In genomic region chr17:55466671-55467070, GRCh38 we compare ENCODE assay signal across 19 cellular contexts. TPM values are rescaled to one million over a fixed set of nuclear protein-coding genes. Genes with fewer than 3 reads are reported as not detected.
DNase-seq lines count a peak whose midpoint lies in the region; ATAC-seq and TF ChIP-seq lines count a peak whose summit lies in the region.
"Had no signal": no experiment of that assay in that cellular context is flagged by ENCODE, and none has a peak within 500 bp of the region (broad histone marks: within the 10 kb centered on the region; RNA-seq: fewer than 3 reads in every experiment).

No MANE protein-coding gene starts in this region.

- POLR2A ChIA-PET in activated CD4-positive, alpha-beta memory T cell treated with anti-CD3 and anti-CD28 coated beads for 36 hours (lab: Charles Lee) = interaction anchor here (0.6 kb wide), 1 partner anchor 754 kb away, joined by 3 read pairs; no protein-coding TSS in a partner anchor
- POLR2A ChIA-PET in naive thymus-derived CD4-positive, alpha-beta T cell (lab: Charles Lee) = no interaction called here

- H3K27me3 ChIP-seq in right atrium auricular region = no peaks in the 10 kb centered on the region
- H3K27me3 ChIP-seq in SU-DHL-6 (ENCODE audit: low read length) = no peaks in the 10 kb centered on the region
- no peaks in the 10 kb centered on the region for H3K27me3 ChIP-seq in SJCRH30
- H3K27me3 ChIP-seq in naive thymus-derived CD4-positive, alpha-beta T cell (ENCODE audit: control insufficient read depth in 2 of 2, insufficient read depth in 2 of 2, low read length in 2 of 2) = no peaks in the 10 kb centered on the region
- H3K27me3 ChIP-seq: tibial artery had no signal

- CTCF ChIA-PET in activated CD4-positive, alpha-beta memory T cell treated with anti-CD3 and anti-CD28 coated beads for 36 hours (lab: Charles Lee) = no interaction called here
- CTCF ChIA-PET in naive thymus-derived CD4-positive, alpha-beta T cell (lab: Charles Lee) = no interaction called here

- no peaks in the 10 kb centered on the region for H3K9me2 ChIP-seq in SU-DHL-6 (replicated peaks; ENCODE audit: insufficient read depth, low read length)

- no peaks in the 10 kb centered on the region for H3K4me1 ChIP-seq in right atrium auricular region
- H3K4me1 ChIP-seq in SJCRH30 = no peaks in the 10 kb centered on the region
- H3K4me1 ChIP-seq in naive thymus-derived CD4-positive, alpha-beta T cell (ENCODE audit: control insufficient read depth in 2 of 2, insufficient read depth in 2 of 2, low read length in 2 of 2) = no peaks in the 10 kb centered on the region
- H3K4me1 ChIP-seq: tibial artery had no signal

- no peak for DNase-seq in Right ventricle myocardium superior
- DNase-seq in right atrium auricular region (ENCODE audit: low spot score) = no peak
- DNase-seq in iPS-NIHi11 (ENCODE audit: low spot score) = peak; percentile 44
- DNase-seq in activated CD4-positive, alpha-beta memory T cell treated with anti-CD3 and anti-CD28 coated beads for 36 hours = no peak
- no peak for DNase-seq in HuH-7.5 (ENCODE audit: low spot score)
- no peak for DNase-seq in SJCRH30
- no peak for DNase-seq in naive thymus-derived CD4-positive, alpha-beta T cell
- DNase-seq: activated CD8-positive, alpha-beta T cell treated with anti-CD3 and anti-CD28 coated beads for 36 hours; CD8-positive, alpha-beta memory T cell; mammary epithelial cell; NCI-H446; stimulated activated CD4-positive, alpha-beta T cell treated with anti-CD3 and anti-CD28 coated beads, Interleukin-2, amount 100 ng/mL, for 48 hours; stimulated activated CD8-positive, alpha-beta memory T cell treated with anti-CD3 and anti-CD28 coated beads, Interleukin-4, amount 100 ng/mL, for 48 hours; tibial artery had no signal

- no peaks in the 10 kb centered on the region for H4K20me1 ChIP-seq in SU-DHL-6 (ENCODE audit: low read depth, low read length)

- no peak overlapping the region for H3K4me3 Mint-ChIP-seq in activated CD4-positive, alpha-beta memory T cell treated with anti-CD3 and anti-CD28 coated beads for 36 hours
- no peak overlapping the region for H3K4me3 Mint-ChIP-seq in naive thymus-derived CD4-positive, alpha-beta T cell
- H3K4me3 Mint-ChIP-seq: activated CD8-positive, alpha-beta T cell treated with anti-CD3 and anti-CD28 coated beads for 36 hours; activated T-helper 17 cell treated with anti-CD3 and anti-CD28 coated beads, Interleukin-2, amount 50 U/mL, for 72 hours; CD8-positive, alpha-beta memory T cell; neural crest cell had no signal

- H3K79me2 ChIP-seq in SU-DHL-6 (ENCODE audit: insufficient read depth, low read length) = no peaks in the 10 kb centered on the region

- no peak for TF ChIP-seq CTCF in right atrium auricular region (IDR thresholded peaks at IDR 0.05)
- no peak for TF ChIP-seq CTCF in SU-DHL-6 (IDR thresholded peaks at IDR 0.05; ENCODE audit: insufficient read depth, low read length, poor library complexity, severe bottlenecking)

- no peak overlapping the region for H3K27ac Mint-ChIP-seq in activated CD4-positive, alpha-beta memory T cell treated with anti-CD3 and anti-CD28 coated beads for 36 hours
- peak overlapping the region in 1 of 9 donors; percentile 9 for H3K27ac Mint-ChIP-seq in naive thymus-derived CD4-positive, alpha-beta T cell
- H3K27ac Mint-ChIP-seq: activated CD8-positive, alpha-beta T cell treated with anti-CD3 and anti-CD28 coated beads for 36 hours; activated T-helper 17 cell treated with anti-CD3 and anti-CD28 coated beads, Interleukin-2, amount 50 U/mL, for 72 hours had no signal

- H3K9me3 ChIP-seq in right atrium auricular region = no peaks in the 10 kb centered on the region
- H3K9me3 ChIP-seq in SU-DHL-6 (ENCODE audit: insufficient read depth, low read length) = no peaks in the 10 kb centered on the region
- no peaks in the 10 kb centered on the region for H3K9me3 ChIP-seq in SJCRH30 (replicated peaks)
- no peaks in the 10 kb centered on the region for H3K9me3 ChIP-seq in naive thymus-derived CD4-positive, alpha-beta T cell (ENCODE audit: control insufficient read depth in 2 of 3, low read length in 3 of 3)
- H3K9me3 ChIP-seq: A549, tibial artery had no signal

- H3K27ac ChIP-seq in right atrium auricular region = no peak overlapping the region
- H3K27ac ChIP-seq in SU-DHL-6 (ENCODE audit: low read depth, low read length) = no peak overlapping the region
- no peak overlapping the region for H3K27ac ChIP-seq in SJCRH30
- H3K27ac ChIP-seq in naive thymus-derived CD4-positive, alpha-beta T cell (ENCODE audit: low read depth, low read length) = no peak overlapping the region
- H3K27ac ChIP-seq: tibial artery had no signal

- no peak overlapping the region for H3K9ac ChIP-seq in SU-DHL-6 (ENCODE audit: low read length)

- H3K4me1 Mint-ChIP-seq in activated CD4-positive, alpha-beta memory T cell treated with anti-CD3 and anti-CD28 coated beads for 36 hours (ENCODE audit: low read depth) = peaks cover 4% of the 10 kb centered on the region
- peaks cover 0 to 7% (median 0%) of the 10 kb centered on the region in 7 donors for H3K4me1 Mint-ChIP-seq in naive thymus-derived CD4-positive, alpha-beta T cell
- H3K4me1 Mint-ChIP-seq: activated T-helper 17 cell treated with anti-CD3 and anti-CD28 coated beads, Interleukin-2, amount 50 U/mL, for 72 hours had no signal

- H3K36me3 Mint-ChIP-seq in activated CD4-positive, alpha-beta memory T cell treated with anti-CD3 and anti-CD28 coated beads for 36 hours = no peaks in the 10 kb centered on the region
- H3K36me3 Mint-ChIP-seq in naive thymus-derived CD4-positive, alpha-beta T cell = no peaks in the 10 kb centered on the region
- H3K36me3 Mint-ChIP-seq: CD8-positive, alpha-beta memory T cell had no signal

- H3K9me3 Mint-ChIP-seq in activated CD4-positive, alpha-beta memory T cell treated with anti-CD3 and anti-CD28 coated beads for 36 hours = no peaks in the 10 kb centered on the region
- no peaks in the 10 kb centered on the region for H3K9me3 Mint-ChIP-seq in naive thymus-derived CD4-positive, alpha-beta T cell
- H3K9me3 Mint-ChIP-seq: activated CD8-positive, alpha-beta T cell treated with anti-CD3 and anti-CD28 coated beads for 36 hours; activated T-helper 17 cell treated with anti-CD3 and anti-CD28 coated beads, Interleukin-2, amount 50 U/mL, for 72 hours; CD8-positive, alpha-beta memory T cell had no signal

- H3K4me3 ChIP-seq in right atrium auricular region (no peak overlapping the region), SU-DHL-6 (ENCODE audit: insufficient read depth, low read length, poor library complexity, severe bottlenecking) (no peak overlapping the region), SJCRH30 (no peak overlapping the region)
- H3K4me3 ChIP-seq in naive thymus-derived CD4-positive, alpha-beta T cell (ENCODE audit: low read length) = no peak overlapping the region
- H3K4me3 ChIP-seq: A549, tibial artery had no signal

- no peaks in the 10 kb centered on the region for H3K27me3 Mint-ChIP-seq in activated CD4-positive, alpha-beta memory T cell treated with anti-CD3 and anti-CD28 coated beads for 36 hours
- no peaks in the 10 kb centered on the region for H3K27me3 Mint-ChIP-seq in naive thymus-derived CD4-positive, alpha-beta T cell
- H3K27me3 Mint-ChIP-seq: activated CD8-positive, alpha-beta T cell treated with anti-CD3 and anti-CD28 coated beads for 36 hours had no signal

- no peaks in the 10 kb centered on the region for H3K36me3 ChIP-seq in right atrium auricular region
- H3K36me3 ChIP-seq in SU-DHL-6 (ENCODE audit: low read length) = no peaks in the 10 kb centered on the region
- no peaks in the 10 kb centered on the region for H3K36me3 ChIP-seq in SJCRH30
- H3K36me3 ChIP-seq in naive thymus-derived CD4-positive, alpha-beta T cell (ENCODE audit: control insufficient read depth in 2 of 3, insufficient read depth in 3 of 3, low read length in 3 of 3) = no peaks in the 10 kb centered on the region
- H3K36me3 ChIP-seq: tibial artery had no signal

- peak overlapping the region; percentile 24 for H2AFZ ChIP-seq in SU-DHL-6 (ENCODE audit: low read depth, low read length, severe bottlenecking)

- H3K4me2 ChIP-seq in SU-DHL-6 (ENCODE audit: low read depth, low read length, poor library complexity, severe bottlenecking) = no peak overlapping the region
- H3K4me2 ChIP-seq: A549 had no signal

- peak; percentile 83 for ATAC-seq in Right ventricle myocardium superior (ENCODE audit: poor library complexity)
- ATAC-seq in naive thymus-derived CD4-positive, alpha-beta T cell = no peak
- ATAC-seq: A549; activated CD8-positive, alpha-beta T cell treated with anti-CD3 and anti-CD28 coated beads for 36 hours; activated T-helper 17 cell treated with anti-CD3 and anti-CD28 coated beads, Interleukin-2, amount 50 U/mL, for 72 hours had no signal

- no peaks in the 10 kb centered on the region for H3F3A ChIP-seq in SU-DHL-6 (ENCODE audit: insufficient read depth)

- intact Hi-C loops in Right ventricle myocardium superior (cut with DNase I) = no loop called here
- intact Hi-C loops in activated CD4-positive, alpha-beta memory T cell treated with anti-CD3 and anti-CD28 coated beads for 36 hours (cut with micrococcal nuclease) = no loop called here
- intact Hi-C loops in naive thymus-derived CD4-positive, alpha-beta T cell (cut with micrococcal nuclease) = no loop called here

RNA-seq across cellular contexts. Expression of gene SMIM36, which starts 44.6 kb away (rescaled TPM):
- total RNA-seq in Right ventricle myocardium superior (not detected), right atrium auricular region (not detected)
- total RNA-seq in activated CD4-positive, alpha-beta memory T cell treated with anti-CD3 and anti-CD28 coated beads for 36 hours = not detected
- not detected in 2 replicates for total RNA-seq in SJCRH30 (2014; rRNA removed; shearing (Covaris generic))
- not detected for total RNA-seq in naive thymus-derived CD4-positive, alpha-beta T cell
- polyA plus RNA-seq in naive thymus-derived CD4-positive, alpha-beta T cell = not detected
- total RNA-seq: activated CD8-positive, alpha-beta T cell treated with anti-CD3 and anti-CD28 coated beads for 36 hours; activated T-helper 17 cell treated with anti-CD3 and anti-CD28 coated beads, Interleukin-2, amount 50 U/mL, for 72 hours; CD8-positive, alpha-beta memory T cell; cerebellum; mammary epithelial cell; neural crest cell had no signal
- polyA plus RNA-seq: A549; CD8-positive, alpha-beta memory T cell; mammary epithelial cell had no signal

RNA-seq across cellular contexts. Expression of gene MMD, which starts 45.0 kb away (rescaled TPM):
- total RNA-seq in Right ventricle myocardium superior (13.4 TPM), right atrium auricular region (10 to 100 TPM; 12.5 to 17.5 TPM)
- 10 to 100 TPM; 22.1 to 24.2 TPM for total RNA-seq in activated CD4-positive, alpha-beta memory T cell treated with anti-CD3 and anti-CD28 coated beads for 36 hours
- total RNA-seq in SJCRH30 (2014; rRNA removed; shearing (Covaris generic)) = 39.5 and 43.0 TPM in 2 replicates
- 10 to 100 TPM in 3 of 5 experiments, 1 to 10 TPM in 2; 6.6 to 35.3 (median 11.2) TPM for total RNA-seq in naive thymus-derived CD4-positive, alpha-beta T cell
- polyA plus RNA-seq in naive thymus-derived CD4-positive, alpha-beta T cell = 10 to 100 TPM in 1 of 2 donors, 1 to 10 TPM in 1; 5.2 to 16.1 TPM
